16 cellular contexts compared by ENCODE assay signal in the genomic region with DNA sequence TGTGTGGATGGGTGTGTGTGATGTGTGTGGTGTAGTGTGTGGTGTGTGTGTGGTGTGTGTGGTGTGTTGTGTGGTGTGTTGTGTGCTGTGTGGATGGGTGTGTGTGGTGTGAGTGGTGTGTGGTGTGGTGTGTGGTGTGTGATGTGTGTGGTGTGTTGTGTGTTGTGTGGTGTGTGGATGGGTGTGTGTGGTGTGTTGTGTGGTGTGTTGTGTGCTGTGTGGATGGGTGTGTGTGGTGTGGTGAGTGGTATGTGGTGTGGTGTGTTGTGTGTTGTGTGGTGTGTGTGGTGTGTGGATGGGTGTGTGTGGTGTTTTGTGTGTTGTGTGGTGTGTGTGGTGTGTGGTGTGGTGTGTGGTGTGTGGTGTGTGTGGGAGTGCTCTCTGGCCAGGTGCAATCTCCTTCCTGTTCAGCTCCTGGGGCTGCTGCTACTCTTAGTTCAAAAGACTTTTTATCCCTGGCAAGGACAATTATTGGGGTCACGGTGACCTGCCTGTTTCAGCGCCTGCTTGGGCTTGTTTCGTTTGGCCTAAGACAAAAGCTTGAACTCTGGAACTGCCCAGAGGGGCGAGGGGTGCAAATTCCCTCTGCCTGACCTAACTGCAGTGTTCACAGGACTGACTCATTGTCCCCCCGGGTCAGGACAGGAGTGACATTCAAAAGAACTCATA.
DNase-seq lines count a peak whose midpoint lies in the region; ATAC-seq, FAIRE-seq and TF ChIP-seq lines count a peak whose summit lies in the region.
"Had no signal": no experiment of that assay in that cellular context is flagged by ENCODE, and none has a peak within 500 bp of the region (broad histone marks: within the 10 kb centered on the region; RNA-seq: fewer than 3 reads in every experiment).

No MANE protein-coding gene starts in this region.

- no peak overlapping the region for H3K4me3 ChIP-seq in Jurkat, Clone E6-1 (ENCODE audit: low read length)
- H3K4me3 ChIP-seq in K562: no peak overlapping the region
- H3K4me3 ChIP-seq in trophoblast cell (ENCODE audit: low read depth, low read length): peak overlapping the region; percentile 6
- H3K4me3 ChIP-seq: adrenal gland, gastrocnemius medialis, SJCRH30 had no signal

- no peak overlapping the region for H2AK5ac ChIP-seq in trophoblast cell (ENCODE audit: low read length)

- H3K9me1 ChIP-seq in K562 (ENCODE audit: control insufficient read depth, insufficient read depth, low read length): no peaks in the 10 kb centered on the region

- no peaks in the 10 kb centered on the region for H3K79me1 ChIP-seq in trophoblast cell (ENCODE audit: low read length)

- H3K4me1 ChIP-seq in K562 (replicated peaks in 1 of 2; ENCODE audit: control insufficient read depth in 2 of 2, insufficient read depth in 2 of 2, low read length in 2 of 2): no peaks in the 10 kb centered on the region
- H3K4me1 ChIP-seq in trophoblast cell (ENCODE audit: control insufficient read depth in 1 of 2, insufficient read depth in 2 of 2, low read length in 2 of 2): no peaks in the 10 kb centered on the region
- H3K4me1 ChIP-seq: adrenal gland, gastrocnemius medialis had no signal

- no peak for TF ChIP-seq EP300 in K562 (IDR thresholded peaks at IDR 0.05; ENCODE audit: low read length)

- H3K4me3 Mint-ChIP-seq in activated naive CD4-positive, alpha-beta T cell treated with anti-CD3 and anti-CD28 coated beads, Interleukin-2, amount 50 U/mL, for 24 hours: no peak overlapping the region
- no peak overlapping the region for H3K4me3 Mint-ChIP-seq in naive thymus-derived CD8-positive, alpha-beta T cell

- no peak overlapping the region for H4K12ac ChIP-seq in trophoblast cell (ENCODE audit: low read depth, low read length)

- no peak overlapping the region for H3K18ac ChIP-seq in trophoblast cell (ENCODE audit: low read length)

- peak; percentile 95 for FAIRE-seq in K562 (lab: Jason Lieb, UNC)
- FAIRE-seq: endometrium had no signal

- TF ChIP-seq POLR2A in K562 (conservative IDR thresholded peaks at IDR 0.05): no peak

- H2BK5ac ChIP-seq in trophoblast cell (ENCODE audit: low read depth, low read length, poor library complexity): no peak overlapping the region

- H2BK120ac ChIP-seq in trophoblast cell (ENCODE audit: insufficient read depth, low read length, poor library complexity): no peak overlapping the region

- H2AFZ ChIP-seq in K562 (ENCODE audit: low read depth, low read length) (no peak overlapping the region), trophoblast cell (ENCODE audit: insufficient read depth, low read length, poor library complexity) (no peak overlapping the region)

- peak overlapping the region; percentile 31 for H3K27ac Mint-ChIP-seq in activated naive CD4-positive, alpha-beta T cell treated with anti-CD3 and anti-CD28 coated beads, Interleukin-2, amount 50 U/mL, for 24 hours
- peak overlapping the region in 2 of 10 donors; percentile 34 to 77 for H3K27ac Mint-ChIP-seq in naive thymus-derived CD8-positive, alpha-beta T cell
- H3K27ac Mint-ChIP-seq: IgD-negative memory B cell had no signal

- H3K36me3 ChIP-seq in K562 (ENCODE audit: control insufficient read depth, insufficient read depth, low read length): no peaks in the 10 kb centered on the region
- H3K36me3 ChIP-seq in trophoblast cell (ENCODE audit: control insufficient read depth in 1 of 2, insufficient read depth in 2 of 2, low read length in 2 of 2): no peaks in the 10 kb centered on the region
- H3K36me3 ChIP-seq: adrenal gland, gastrocnemius medialis, SJCRH30 had no signal

- H3K4me2 ChIP-seq in K562 (ENCODE audit: insufficient read depth, low read length) (no peak overlapping the region), trophoblast cell (ENCODE audit: low read length) (no peak overlapping the region)

- no TSS peak for BruUV-seq in K562 (replicated peaks; lab: Mats Ljungman, UMichigan)

- H3K9me3 Mint-ChIP-seq in activated naive CD4-positive, alpha-beta T cell treated with anti-CD3 and anti-CD28 coated beads, Interleukin-2, amount 50 U/mL, for 24 hours: no peaks in the 10 kb centered on the region
- H3K9me3 Mint-ChIP-seq in naive thymus-derived CD8-positive, alpha-beta T cell: no peaks in the 10 kb centered on the region

- intact Hi-C loops in K562 (cut with micrococcal nuclease): no loop called here

- H3K36me3 Mint-ChIP-seq in activated naive CD4-positive, alpha-beta T cell treated with anti-CD3 and anti-CD28 coated beads, Interleukin-2, amount 50 U/mL, for 24 hours: no peaks in the 10 kb centered on the region
- no peaks in the 10 kb centered on the region for H3K36me3 Mint-ChIP-seq in naive thymus-derived CD8-positive, alpha-beta T cell
- H3K36me3 Mint-ChIP-seq: IgD-negative memory B cell had no signal

- TF ChIP-seq CTCF in K562 (IDR thresholded peaks at IDR 0.05 in 2 of 3, conservative IDR thresholded peaks at IDR 0.05 in 1 of 3; ENCODE audit: insufficient read depth in 2 of 3, low read depth in 1 of 3, low read length in 3 of 3): no peak

- no peaks in the 10 kb centered on the region for H3K9me3 ChIP-seq in K562 (replicated peaks; ENCODE audit: control insufficient read depth, insufficient read depth, low read depth, low read length)
- peaks cover 7% of the 10 kb centered on the region for H3K9me3 ChIP-seq in trophoblast cell (ENCODE audit: insufficient read depth, low read depth, low read length)
- H3K9me3 ChIP-seq: adrenal gland, gastrocnemius medialis, SJCRH30 had no signal

- peak overlapping the region; percentile 11 for H3K23ac ChIP-seq in trophoblast cell (ENCODE audit: low read length)

- H3K27ac ChIP-seq in K562 (ENCODE audit: extremely low read depth, low read depth, low read length) (no peak overlapping the region), trophoblast cell (ENCODE audit: low read depth, low read length) (no peak overlapping the region), caudate nucleus (ENCODE audit: low read depth, low read length) (no peak overlapping the region)
- H3K27ac ChIP-seq: adrenal gland, gastrocnemius medialis, SJCRH30 had no signal

- no peak overlapping the region for H4K91ac ChIP-seq in trophoblast cell (ENCODE audit: low read depth, low read length)

- H3K9ac ChIP-seq in K562 (ENCODE audit: insufficient read depth in 1 of 2, low read depth in 2 of 2, low read length in 2 of 2) (no peak overlapping the region), trophoblast cell (ENCODE audit: low read length) (no peak overlapping the region)

- peak; percentile 58 for ATAC-seq in K562
- no peak for ATAC-seq in naive thymus-derived CD8-positive, alpha-beta T cell
- ATAC-seq: gastrocnemius medialis had no signal

- DNase-seq in activated naive CD4-positive, alpha-beta T cell treated with anti-CD3 and anti-CD28 coated beads, Interleukin-2, amount 50 U/mL, for 16 hours: no peak
- DNase-seq in Jurkat, Clone E6-1 (ENCODE audit: low read depth, low spot score): peak; percentile 36
- DNase-seq in K562 (ENCODE audit: extremely low read depth in 1 of 4, low spot score in 3 of 4) (no peak), trophoblast cell (no peak), iPS-NIHi7 (ENCODE audit: extremely low spot score) (no peak), caudate nucleus (lab: John Stamatoyannopoulos, UW) (no peak)
- no peak for DNase-seq in naive thymus-derived CD8-positive, alpha-beta T cell
- DNase-seq: activated CD8-positive, alpha-beta memory T cell treated with anti-CD3 and anti-CD28 coated beads, Interleukin-2, amount 50 U/mL, for 48 hours; adrenal gland; gastrocnemius medialis; NCI-H1092 treated with DMSO at 0.1 percent for 48 hours; nucleus accumbens had no signal

- no peaks in the 10 kb centered on the region for H3K27me3 Mint-ChIP-seq in activated naive CD4-positive, alpha-beta T cell treated with anti-CD3 and anti-CD28 coated beads, Interleukin-2, amount 50 U/mL, for 24 hours
- peaks cover 1 to 9% (median 3%) of the 10 kb centered on the region in 5 donors for H3K27me3 Mint-ChIP-seq in naive thymus-derived CD8-positive, alpha-beta T cell
- H3K27me3 Mint-ChIP-seq: IgD-negative memory B cell had no signal

- in situ Hi-C loops in K562 (cut with MboI): no loop called here

- TF ChIP-seq RAD21 in K562 (CRISPR knock-in tag; conservative IDR thresholded peaks at IDR 0.05 in 1 of 2, IDR thresholded peaks at IDR 0.05 in 1 of 2): no peak

- CTCF ChIA-PET in K562 (lab: Yijun Ruan, JAX; ENCODE audit: low intra/inter-chr PET ratio): no interaction called here

- POLR2A ChIA-PET in K562 (lab: Yijun Ruan, JAX): interaction anchor here (0.7 to 1.0 kb wide), 2 partner anchors 10 to 329 kb away, joined by 3 to 5 read pairs; no protein-coding TSS in a partner anchor
- POLR2A ChIA-PET in naive thymus-derived CD8-positive, alpha-beta T cell (lab: Charles Lee): no interaction called here

- 1% methylated on average over 5 of the region's 5 CpGs for WGBS in K562 (ENCODE audit: insufficient coverage, low coverage, missing lambda C conversion rate)
- WGBS in trophoblast cell (ENCODE audit: extremely low coverage, insufficient coverage, insufficient read length): no CpG with 5 or more reads among the region's 5 CpGs

- no peak overlapping the region for H3K4ac ChIP-seq in trophoblast cell (ENCODE audit: low read depth, low read length)

- peaks cover 36 to 74% of the 10 kb centered on the region in 2 experiments for H3K27me3 ChIP-seq in K562 (ENCODE audit: control insufficient read depth in 2 of 2, insufficient read depth in 2 of 2, low read length in 2 of 2)
- H3K27me3 ChIP-seq in trophoblast cell (ENCODE audit: insufficient read depth, low read length): no peaks in the 10 kb centered on the region
- H3K27me3 ChIP-seq: adrenal gland, gastrocnemius medialis, SJCRH30 had no signal

- no peak overlapping the region for H3K14ac ChIP-seq in trophoblast cell (ENCODE audit: low read length)

- no peak overlapping the region for H2BK12ac ChIP-seq in trophoblast cell (ENCODE audit: low read length)

- H4K8ac ChIP-seq in trophoblast cell (ENCODE audit: low read depth, low read length): no peak overlapping the region

- H4K20me1 ChIP-seq in K562 (replicated peaks; ENCODE audit: control insufficient read depth, insufficient read depth, low read length): 0 out of 2 replicates have a peak, but pooled peaks cover 6% of the 10 kb centered on the region

- peaks cover 13% of the 10 kb centered on the region for H3K4me1 Mint-ChIP-seq in activated naive CD4-positive, alpha-beta T cell treated with anti-CD3 and anti-CD28 coated beads, Interleukin-2, amount 50 U/mL, for 24 hours
- peaks cover 9 to 14% (median 11%) of the 10 kb centered on the region in 4 donors for H3K4me1 Mint-ChIP-seq in naive thymus-derived CD8-positive, alpha-beta T cell

- H3K79me2 ChIP-seq in K562 (ENCODE audit: control insufficient read depth, insufficient read depth, low read length) (no peaks in the 10 kb centered on the region), trophoblast cell (ENCODE audit: control insufficient read depth, insufficient read depth, low read length, poor library complexity) (no peaks in the 10 kb centered on the region)

TF ChIP-seq in K562, 482 proteins besides CTCF, POLR2A, EP300 and RAD21 (continues in another document):
- TF ChIP-seq RBFOX2 (IDR thresholded peaks at IDR 0.05; ENCODE audit: low read depth, low read length): no peak
